ENCODE assay signal across 11 cellular contexts in genomic region chr17:59425085-59425901, GRCh38.
DNase-seq lines count a peak whose midpoint lies in the region; ATAC-seq and TF ChIP-seq lines count a peak whose summit lies in the region.
"Had no signal": no experiment of that assay in that cellular context is flagged by ENCODE, and none has a peak within 500 bp of the region (broad histone marks: within the 10 kb centered on the region; RNA-seq: fewer than 3 reads in every experiment).

No MANE protein-coding gene starts in this region.

- H3K4me3 Mint-ChIP-seq in activated CD4-positive, alpha-beta memory T cell treated with anti-CD3 and anti-CD28 coated beads, Interleukin-2, amount 10 ng/mL, durations not matched to agents 7 days and 5 days = no peak overlapping the region

- peaks cover 78% of the 10 kb centered on the region for H3K4me1 ChIP-seq in body of pancreas

- DNase-seq in G401 (ENCODE audit: low spot score) = peak; percentile 85
- no peak for DNase-seq in body of pancreas
- DNase-seq in iris pigment epithelial cell (ENCODE audit: low read depth) = peak; percentile 82
- DNase-seq in sciatic nerve (ENCODE audit: low spot score) = peak; percentile 73
- no peak for DNase-seq in SHP77 treated with DMSO at 0.1 percent for 48 hours (lab: John Stamatoyannopoulos, UW)
- DNase-seq in activated CD4-positive, CD25-positive, alpha-beta regulatory T cell treated with anti-CD3 and anti-CD28 coated beads, Interleukin-2, amount 50 U/mL, for 72 hours = no peak
- no peak for DNase-seq in activated CD4-positive, alpha-beta memory T cell treated with anti-CD3 and anti-CD28 coated beads, Interleukin-2, amount 10 ng/mL, durations not matched to agents 7 days and 5 days
- DNase-seq in SKM-1 treated with dmso at 0.1 percent for 144 hours (lab: John Stamatoyannopoulos, UW; ENCODE audit: unreplicated experiment) = no peak
- DNase-seq: activated CD4-positive, alpha-beta T cell treated with anti-CD3 and anti-CD28 coated beads for 48 hours; DMS 273 treated with DMSO at 0.1 percent for 48 hours; NCI-H748 treated with DMSO at 0.1 percent for 48 hours had no signal

- H3K9me3 Mint-ChIP-seq in activated CD4-positive, alpha-beta memory T cell treated with anti-CD3 and anti-CD28 coated beads, Interleukin-2, amount 10 ng/mL, durations not matched to agents 7 days and 5 days = no peaks in the 10 kb centered on the region

- H3K36me3 ChIP-seq in body of pancreas (replicated peaks in 1 of 2; ENCODE audit: insufficient read depth in 1 of 2, low read depth in 2 of 2) = no peaks in the 10 kb centered on the region

- no peak for TF ChIP-seq CTCF in body of pancreas (IDR thresholded peaks at IDR 0.05)

- CTCF ChIA-PET in activated CD4-positive, alpha-beta memory T cell treated with anti-CD3 and anti-CD28 coated beads, Interleukin-2, amount 10 ng/mL, durations not matched to agents 7 days and 5 days (lab: Charles Lee) = interaction anchor here (3.1 kb wide), 1 partner anchor 95 kb away, joined by 12 read pairs; no protein-coding TSS in a partner anchor

- H3K36me3 Mint-ChIP-seq in activated CD4-positive, alpha-beta memory T cell treated with anti-CD3 and anti-CD28 coated beads, Interleukin-2, amount 10 ng/mL, durations not matched to agents 7 days and 5 days (ENCODE audit: low read depth) = no peaks in the 10 kb centered on the region

- H3K27ac Mint-ChIP-seq in activated CD4-positive, alpha-beta memory T cell treated with anti-CD3 and anti-CD28 coated beads, Interleukin-2, amount 10 ng/mL, durations not matched to agents 7 days and 5 days = no peak overlapping the region

- TF ChIP-seq POLR2A in body of pancreas (IDR thresholded peaks at IDR 0.05) = no peak

- H3K27me3 ChIP-seq in body of pancreas = no peaks in the 10 kb centered on the region

- 52 to 59% methylated on average over 16 of the region's 16 CpGs for WGBS in body of pancreas, 2 donors

- peaks cover 26% of the 10 kb centered on the region for H3K4me1 Mint-ChIP-seq in activated CD4-positive, alpha-beta memory T cell treated with anti-CD3 and anti-CD28 coated beads, Interleukin-2, amount 10 ng/mL, durations not matched to agents 7 days and 5 days

- POLR2A ChIA-PET in activated CD4-positive, alpha-beta memory T cell treated with anti-CD3 and anti-CD28 coated beads, Interleukin-2, amount 10 ng/mL, durations not matched to agents 7 days and 5 days (lab: Charles Lee) = interaction anchor here (0.7 to 1.2 kb wide), 2 partner anchors 59 to 96 kb away, joined by 3 to 4 read pairs; no protein-coding TSS in a partner anchor

- in situ Hi-C loops in G401 (cut with HindIII; ENCODE audit: low sequenced_read_pairs) = no loop called here

- H3K4me3 ChIP-seq in body of pancreas = no peak overlapping the region

- peak overlapping the region in 3 of 4 donors; percentile 30 to 70 (median 42) for H3K27ac ChIP-seq in body of pancreas

- no peaks in the 10 kb centered on the region for H3K27me3 Mint-ChIP-seq in activated CD4-positive, alpha-beta memory T cell treated with anti-CD3 and anti-CD28 coated beads, Interleukin-2, amount 10 ng/mL, durations not matched to agents 7 days and 5 days

- no peaks in the 10 kb centered on the region for H3K9me3 ChIP-seq in body of pancreas

- intact Hi-C loops in body of pancreas (cut with DNase I) (no loop called here), sciatic nerve (cut with DNase I) (no loop called here)

- ATAC-seq in body of pancreas (no peak), sciatic nerve (peak; percentile 65)

Comparison
In these comparisons a context has a peak if more than half of its experiments do, and no peak if none do; other contexts are left out.
1. DNase-seq: peak in G401 (single experiment), iris pigment epithelial cell (single experiment) and sciatic nerve (single experiment); none in body of pancreas (0 of 4), SHP77 treated with DMSO at 0.1 percent for 48 hours (single experiment), activated CD4-positive, CD25-positive, alpha-beta regulatory T cell treated with anti-CD3 and anti-CD28 coated beads, Interleukin-2, amount 50 U/mL, for 72 hours (single experiment), activated CD4-positive, alpha-beta memory T cell treated with anti-CD3 and anti-CD28 coated beads, Interleukin-2, amount 10 ng/mL, durations not matched to agents 7 days and 5 days (single experiment) and SKM-1 treated with dmso at 0.1 percent for 144 hours (single experiment).